2 cellular contexts compared by ENCODE assay signal in genomic region chrX:74961962-74962361, GRCh38. TPM values are rescaled to one million over a fixed set of nuclear protein-coding genes. Genes with fewer than 3 reads are reported as not detected.
"Had no signal": no experiment of that assay in that cellular context is flagged by ENCODE, and none has a peak within 500 bp of the region (broad histone marks: within the 10 kb centered on the region; RNA-seq: fewer than 3 reads in every experiment).

No MANE protein-coding gene starts in this region.

RNA-seq across cellular contexts. Expression of gene NEXMIF, which starts 36.7 kb away (rescaled TPM):
- total RNA-seq: myocyte had no signal
- polyA plus RNA-seq: immature natural killer cell had no signal
